Comparison of ENCODE assay signal across 8 cellular contexts in the genomic region with DNA sequence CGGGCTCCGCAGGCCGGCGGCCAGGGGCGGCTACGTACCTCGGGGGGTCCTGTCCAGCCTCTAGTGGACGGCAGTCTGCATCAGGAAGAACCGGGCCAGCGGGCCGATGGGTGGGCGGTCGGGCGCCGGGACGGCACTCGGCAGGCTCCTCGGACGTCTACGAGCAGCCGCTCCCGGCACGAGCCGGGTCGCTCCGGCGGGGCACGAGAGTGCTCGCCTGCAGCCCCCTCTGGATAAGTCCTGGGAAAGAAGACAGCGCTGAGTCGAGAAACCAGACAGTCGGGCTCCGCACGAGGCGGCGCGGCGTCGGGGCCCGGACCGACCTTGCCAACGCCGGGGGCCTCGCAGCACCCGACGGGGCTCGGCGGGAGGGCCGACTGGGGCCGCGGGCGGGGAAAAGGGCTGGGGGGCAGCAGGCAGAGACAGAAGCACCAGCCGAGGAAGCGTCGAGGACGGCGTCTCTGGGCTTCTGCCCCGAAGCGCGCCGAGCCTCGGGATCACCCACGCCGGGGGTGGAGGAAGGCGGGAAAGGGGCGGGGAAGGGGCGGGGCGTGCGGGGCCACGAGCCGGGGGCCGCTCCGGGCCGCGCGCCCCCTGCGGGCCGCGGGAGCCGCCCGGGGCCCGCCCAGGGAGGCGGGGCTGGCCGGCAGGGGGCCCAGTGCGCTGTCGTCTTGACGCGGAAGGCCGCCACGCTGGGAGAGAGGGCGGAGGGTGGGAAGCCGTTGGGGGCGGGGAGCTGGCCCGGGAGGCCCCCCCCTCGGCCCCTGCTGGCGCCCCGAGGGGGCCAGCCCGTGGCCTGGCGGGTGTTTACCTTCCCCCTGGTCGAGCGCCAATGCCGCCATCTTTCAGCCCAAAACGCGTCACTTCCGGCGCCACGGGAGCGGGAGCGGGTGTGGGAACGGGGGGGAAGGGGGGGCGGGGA. TPM values are rescaled to one million over a fixed set of nuclear protein-coding genes. Genes with fewer than 3 reads are reported as not detected.
DNase-seq lines count a peak whose midpoint lies in the region; ATAC-seq lines count a peak whose summit lies in the region.

No MANE protein-coding gene starts in this region.

- H3K27me3 ChIP-seq in layer of hippocampus (ENCODE audit: control insufficient read depth, insufficient read depth, low read length) = no peaks in the 10 kb centered on the region

- DNase-seq in Ammon's horn (ENCODE audit: low spot score) (peak; percentile 83), NCI-H446 (lab: John Stamatoyannopoulos, UW) (peak; percentile 55 to 94), cerebellum (ENCODE audit: low spot score) (peak; percentile 79)
- peak; percentile 62 for DNase-seq in activated CD4-positive, alpha-beta T cell treated with anti-CD3 and anti-CD28 coated beads for 1 hour
- DNase-seq in stimulated activated CD4-positive, alpha-beta T cell treated with anti-CD3 and anti-CD28 coated beads, Interleukin-1b, Interleukin-23, amount 100 ng/mL, for 1 hour (ENCODE audit: low read depth in 2 of 2) = peak; percentile 57 to 61

- ATAC-seq in GM19035 (IDR thresholded peaks at IDR 0.05; ENCODE audit: unreplicated experiment) (peak; percentile 87), HG03280 (IDR thresholded peaks at IDR 0.05; ENCODE audit: unreplicated experiment) (peak; percentile 91)

- H3K27ac ChIP-seq in layer of hippocampus (ENCODE audit: low read depth, low read length) = peak overlapping the region; percentile 85

RNA-seq across cellular contexts. Expression of gene KLHL15, which starts 1.9 kb away (rescaled TPM):
- total RNA-seq in cerebellum = 19.1 TPM

RNA-seq across cellular contexts. Expression of gene EIF2S3, which starts 29.7 kb away (rescaled TPM):
- total RNA-seq in cerebellum = 122 TPM

Comparison
In these comparisons a context has a peak if more than half of its experiments do, and no peak if none do; other contexts are left out.
1. Peak in every context shown above with its lines: DNase-seq, ATAC-seq and H3K27ac ChIP-seq.